8 cellular contexts compared by ENCODE assay signal in the genomic region with DNA sequence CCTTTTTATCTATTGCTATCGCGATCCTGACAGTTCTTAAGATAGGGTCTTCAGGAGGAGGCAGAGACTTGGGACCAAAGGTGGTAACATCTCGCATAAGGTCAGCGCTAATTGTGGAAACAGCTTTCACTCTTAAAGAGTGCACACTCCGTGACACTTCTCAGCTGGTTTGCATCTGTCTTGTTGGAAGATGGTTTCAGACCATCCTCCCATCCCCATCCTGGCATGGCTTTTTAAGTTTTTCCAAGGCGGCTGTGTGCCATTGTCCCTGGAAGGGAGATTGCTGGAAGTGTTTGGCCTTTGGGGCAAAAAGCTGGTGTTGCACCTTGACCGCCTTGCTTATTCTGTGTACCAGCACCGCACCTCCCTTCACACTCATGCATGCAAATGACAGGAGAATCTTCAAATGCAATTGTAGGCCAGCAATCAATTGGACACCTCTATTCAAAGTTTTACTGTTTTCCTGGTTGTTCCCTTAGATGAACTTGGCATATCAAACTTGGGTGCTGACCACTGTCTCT. TPM values are rescaled to one million over a fixed set of nuclear protein-coding genes. Genes with fewer than 3 reads are reported as not detected.
DNase-seq lines count a peak whose midpoint lies in the region; ATAC-seq and TF ChIP-seq lines count a peak whose summit lies in the region.

No MANE protein-coding gene starts in this region.

- peaks cover 38% of the 10 kb centered on the region for H4K20me1 ChIP-seq in hepatocyte (ENCODE audit: insufficient read depth, poor library complexity, severe bottlenecking)
- peaks cover 57% of the 10 kb centered on the region for H4K20me1 ChIP-seq in smooth muscle cell (ENCODE audit: low read depth)

- peaks cover 60% of the 10 kb centered on the region for H3K79me2 ChIP-seq in hepatocyte
- H3K79me2 ChIP-seq in smooth muscle cell (ENCODE audit: low read depth): peaks cover 59% of the 10 kb centered on the region

- H3K27ac ChIP-seq in HEK293 (ENCODE audit: extremely low read depth, low read depth, low read length) (peak overlapping the region; percentile 35; the same call in 1 of the 2 replicates), WERI-Rb-1 (no peak overlapping the region), hepatocyte (no peak overlapping the region), smooth muscle cell (ENCODE audit: low read depth) (no peak overlapping the region)

- CTCF ChIA-PET in HEK293 (lab: Yijun Ruan, JAX): interaction anchor here (0.6 to 11.1 kb wide), 8 partner anchors 11 to 232 kb away, joined by 3 to 324 read pairs (median 4); no protein-coding TSS in a partner anchor

- H3K4me2 ChIP-seq in hepatocyte (peak overlapping the region; percentile 98), smooth muscle cell (peak overlapping the region; percentile 98)

- 17% methylated on average over 8 of the region's 8 CpGs for WGBS in hepatocyte (ENCODE audit: low lambda C conversion rate, missing lambda C conversion rate)
- 28% methylated on average over 8 of the region's 8 CpGs for WGBS in smooth muscle cell (ENCODE audit: low lambda C conversion rate)

- no peaks in the 10 kb centered on the region for H3F3A ChIP-seq in smooth muscle cell (ENCODE audit: low read depth)

- ATAC-seq in GM18520 (IDR thresholded peaks at IDR 0.05; ENCODE audit: unreplicated experiment) (no peak), HG03095 (IDR thresholded peaks at IDR 0.05; ENCODE audit: unreplicated experiment) (no peak), HG03280 (IDR thresholded peaks at IDR 0.05; ENCODE audit: unreplicated experiment) (no peak)

- H3K4me1 ChIP-seq in HEK293 (ENCODE audit: control insufficient read depth, insufficient read depth, low read length): peaks cover 22% of the 10 kb centered on the region
- H3K4me1 ChIP-seq in hepatocyte (ENCODE audit: insufficient read depth): peaks cover 33% of the 10 kb centered on the region
- H3K4me1 ChIP-seq in smooth muscle cell (ENCODE audit: low read depth): peaks cover 17% of the 10 kb centered on the region

- DNase-seq in WERI-Rb-1: no peak
- no peak for DNase-seq in hepatocyte (ENCODE audit: low spot score)
- no peak for DNase-seq in smooth muscle cell (lab: John Stamatoyannopoulos, UW; ENCODE audit: unreplicated experiment)
- no peak for DNase-seq in NCI-H2029 treated with DMSO at 0.1 percent for 48 hours (lab: John Stamatoyannopoulos, UW)

- no peaks in the 10 kb centered on the region for H3K27me3 ChIP-seq in WERI-Rb-1 (ENCODE audit: insufficient read depth, low read depth, severe bottlenecking)
- H3K27me3 ChIP-seq in hepatocyte: no peaks in the 10 kb centered on the region
- no peaks in the 10 kb centered on the region for H3K27me3 ChIP-seq in smooth muscle cell (ENCODE audit: low read depth)

- H3K36me3 ChIP-seq in HEK293 (ENCODE audit: control insufficient read depth in 2 of 2, insufficient read depth in 1 of 2, low read length in 2 of 2) (no peaks in the 10 kb centered on the region; a peak in 1 of 3 replicates), WERI-Rb-1 (no peaks in the 10 kb centered on the region; the same call in none of the 2 replicates), hepatocyte (replicated peaks; ENCODE audit: insufficient read depth, low read depth) (no peaks in the 10 kb centered on the region), smooth muscle cell (ENCODE audit: low read depth) (no peaks in the 10 kb centered on the region)

- no peaks in the 10 kb centered on the region for H3K9me2 ChIP-seq in hepatocyte (replicated peaks; ENCODE audit: insufficient read depth)

- POLR2A ChIA-PET in HEK293 (lab: Yijun Ruan, JAX): interaction anchor here (0.8 to 2.5 kb wide), 6 partner anchors 11 to 62 kb away, joined by 3 to 28 read pairs (median 6); no protein-coding TSS in a partner anchor

- H2AFZ ChIP-seq in hepatocyte: peak overlapping the region; percentile 77
- no peak overlapping the region for H2AFZ ChIP-seq in smooth muscle cell (ENCODE audit: low read depth)

- no peaks in the 10 kb centered on the region for H3K9me3 ChIP-seq in HEK293 (ENCODE audit: control insufficient read depth, insufficient read depth, low read depth, low read length)
- H3K9me3 ChIP-seq in WERI-Rb-1 (ENCODE audit: severe bottlenecking): no peaks in the 10 kb centered on the region
- no peaks in the 10 kb centered on the region for H3K9me3 ChIP-seq in hepatocyte (ENCODE audit: low read depth)
- no peaks in the 10 kb centered on the region for H3K9me3 ChIP-seq in smooth muscle cell (replicated peaks; ENCODE audit: low read depth)

- no peak for TF ChIP-seq CTCF in HEK293 (tag by site-specific recombination; IDR thresholded peaks at IDR 0.05)
- no peak for TF ChIP-seq CTCF in WERI-Rb-1 (IDR thresholded peaks at IDR 0.05; ENCODE audit: low read depth, low read length)
- TF ChIP-seq CTCF in hepatocyte (IDR thresholded peaks at IDR 0.05; ENCODE audit: poor library complexity): no peak
- TF ChIP-seq CTCF in smooth muscle cell (IDR thresholded peaks at IDR 0.05; ENCODE audit: borderline replicate concordance, insufficient read depth, poor library complexity, severe bottlenecking): no peak

- H3K4me3 ChIP-seq in HEK293 (ENCODE audit: low read depth, low read length) (peak overlapping the region; percentile 75), WERI-Rb-1 (ENCODE audit: low read depth, low read length) (peak overlapping the region; percentile 84), hepatocyte (peak overlapping the region; percentile 98), smooth muscle cell (peak overlapping the region; percentile 93)

- H3K9ac ChIP-seq in smooth muscle cell (ENCODE audit: low read depth): peak overlapping the region; percentile 81

TF ChIP-seq in HEK293, 187 proteins besides CTCF, POLR2A, EP300 and RAD21:
- TF ChIP-seq ZNF707 (tag by site-specific recombination; IDR thresholded peaks at IDR 0.05) (no peak), ZNF335 (tag by site-specific recombination; conservative IDR thresholded peaks at IDR 0.05) (peak; percentile 56; the same call in 1 of the 2 replicates), ZNF76 (tag by site-specific recombination; IDR thresholded peaks at IDR 0.05; ENCODE audit: borderline replicate concordance, low read depth) (no peak)
- TF ChIP-seq, protein P1, sequence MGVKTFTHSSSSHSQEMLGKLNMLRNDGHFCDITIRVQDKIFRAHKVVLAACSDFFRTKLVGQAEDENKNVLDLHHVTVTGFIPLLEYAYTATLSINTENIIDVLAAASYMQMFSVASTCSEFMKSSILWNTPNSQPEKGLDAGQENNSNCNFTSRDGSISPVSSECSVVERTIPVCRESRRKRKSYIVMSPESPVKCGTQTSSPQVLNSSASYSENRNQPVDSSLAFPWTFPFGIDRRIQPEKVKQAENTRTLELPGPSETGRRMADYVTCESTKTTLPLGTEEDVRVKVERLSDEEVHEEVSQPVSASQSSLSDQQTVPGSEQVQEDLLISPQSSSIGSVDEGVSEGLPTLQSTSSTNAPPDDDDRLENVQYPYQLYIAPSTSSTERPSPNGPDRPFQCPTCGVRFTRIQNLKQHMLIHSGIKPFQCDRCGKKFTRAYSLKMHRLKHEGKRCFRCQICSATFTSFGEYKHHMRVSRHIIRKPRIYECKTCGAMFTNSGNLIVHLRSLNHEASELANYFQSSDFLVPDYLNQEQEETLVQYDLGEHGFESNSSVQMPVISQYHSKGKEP (tag by site-specific recombination; IDR thresholded peaks at IDR 0.05): no peak

RNA-seq across cellular contexts. Expression of gene SOCS7, which starts 1.5 kb away (rescaled TPM):
- total RNA-seq in hepatocyte: 13.0 and 15.9 TPM in 2 replicates
- 2.7 and 3.5 TPM in 2 replicates for polyA plus RNA-seq in hepatocyte
- total RNA-seq in smooth muscle cell: 6.2 and 9.0 TPM in 2 replicates
- 0.89 and 2.5 TPM in 2 replicates for polyA plus RNA-seq in smooth muscle cell

RNA-seq across cellular contexts. Expression of gene GPR179, which starts 9.4 kb away (rescaled TPM):
- total RNA-seq in hepatocyte (0.03 and 0.08 TPM in 2 replicates), smooth muscle cell (not detected in 2 replicates)
- polyA plus RNA-seq in hepatocyte (0.19 TPM in 1 of 2 replicates, not detected in the other), smooth muscle cell (0.04 TPM in 1 of 2 replicates, not detected in the other)

RNA-seq across cellular contexts. Expression of gene MRPL45, which starts 56.2 kb away (rescaled TPM):
- total RNA-seq in hepatocyte: 44.9 and 58.7 TPM in 2 replicates
- 25.8 and 29.4 TPM in 2 replicates for polyA plus RNA-seq in hepatocyte
- total RNA-seq in smooth muscle cell: 30.6 and 31.4 TPM in 2 replicates
- 25.0 and 30.8 TPM in 2 replicates for polyA plus RNA-seq in smooth muscle cell
